1 cellular context compared by ENCODE assay signal in genomic region chr22:31621507-31622160, GRCh38.
TF ChIP-seq lines count a peak whose summit lies in the region.

No MANE protein-coding gene starts in this region.

TF ChIP-seq in GM12878, 131 proteins besides CTCF, POLR2A, EP300 and RAD21:
- TF ChIP-seq, protein P1, sequence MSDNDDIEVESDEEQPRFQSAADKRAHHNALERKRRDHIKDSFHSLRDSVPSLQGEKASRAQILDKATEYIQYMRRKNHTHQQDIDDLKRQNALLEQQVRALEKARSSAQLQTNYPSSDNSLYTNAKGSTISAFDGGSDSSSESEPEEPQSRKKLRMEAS (IDR thresholded peaks at IDR 0.05; ENCODE audit: low read depth, low read length), result no peak
- TF ChIP-seq, protein P2, sequence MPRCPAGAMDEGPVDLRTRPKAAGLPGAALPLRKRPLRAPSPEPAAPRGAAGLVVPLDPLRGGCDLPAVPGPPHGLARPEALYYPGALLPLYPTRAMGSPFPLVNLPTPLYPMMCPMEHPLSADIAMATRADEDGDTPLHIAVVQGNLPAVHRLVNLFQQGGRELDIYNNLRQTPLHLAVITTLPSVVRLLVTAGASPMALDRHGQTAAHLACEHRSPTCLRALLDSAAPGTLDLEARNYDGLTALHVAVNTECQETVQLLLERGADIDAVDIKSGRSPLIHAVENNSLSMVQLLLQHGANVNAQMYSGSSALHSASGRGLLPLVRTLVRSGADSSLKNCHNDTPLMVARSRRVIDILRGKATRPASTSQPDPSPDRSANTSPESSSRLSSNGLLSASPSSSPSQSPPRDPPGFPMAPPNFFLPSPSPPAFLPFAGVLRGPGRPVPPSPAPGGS (IDR thresholded peaks at IDR 0.05; ENCODE audit: borderline replicate concordance, insufficient read depth, low read depth, low read length, poor library complexity, severe bottlenecking), result peak; percentile 8
